Comparison of ENCODE assay signal across 36 cellular contexts in the genomic region with DNA sequence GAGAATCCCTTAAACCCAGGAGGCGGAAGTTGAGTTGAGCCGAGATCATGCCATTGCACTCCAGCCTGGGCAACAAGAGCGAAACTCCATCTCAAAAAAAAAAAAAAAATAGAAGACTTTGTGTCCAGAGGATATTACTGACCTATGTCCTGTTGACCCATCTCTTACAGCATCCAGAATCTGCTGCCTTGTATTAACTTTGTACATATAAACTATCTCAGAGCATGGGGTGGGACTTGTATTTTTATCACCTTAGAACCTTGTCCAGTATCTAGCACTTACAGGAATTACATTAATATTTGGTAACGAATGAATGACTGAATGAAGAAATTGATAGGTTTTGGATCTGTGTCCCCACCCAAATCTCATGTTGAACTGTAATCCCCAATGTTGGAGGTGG.
"Had no signal": no experiment of that assay in that cellular context is flagged by ENCODE, and none has a peak within 500 bp of the region (broad histone marks: within the 10 kb centered on the region; RNA-seq: fewer than 3 reads in every experiment).

No MANE protein-coding gene starts in this region.

- H3K4me1 Mint-ChIP-seq: activated B cell treated with CpG ODN at 0.5 μM for 24 hours had no signal

- ATAC-seq: activated naive CD8-positive, alpha-beta T cell treated with anti-CD3 and anti-CD28 coated beads, Interleukin-2, amount 50 U/mL, for 24 hours; activated T-cell treated with anti-CD3 and anti-CD28 coated beads, Interleukin-2, amount 50 U/mL, for 4 hours; K562; Right ventricle myocardium inferior; SK-N-SH treated with all-trans-retinoic acid at 6 μM for 48 hours; T-cell had no signal

- DNase-seq: activated B cell treated with CpG ODN at 0.5 μM for 24 hours; activated CD4-positive, alpha-beta memory T cell treated with anti-CD3 and anti-CD28 coated beads for 36 hours; activated CD4-positive, alpha-beta T cell treated with anti-CD3 and anti-CD28 coated beads for 4 hours; activated CD4-positive, alpha-beta T cell treated with anti-CD3 and anti-CD28 coated beads, Interleukin-2, amount 50 U/mL, for 1 hour; activated CD4-positive, CD25-positive, alpha-beta regulatory T cell treated with anti-CD3 and anti-CD28 coated beads, Interleukin-2, amount 50 U/mL, for 72 hours; activated CD8-positive, alpha-beta memory T cell treated with anti-CD3 and anti-CD28 coated beads, Interleukin-2, amount 50 U/mL, for 4 hours; activated gamma-delta T cell treated with Interleukin-2 at 50 U/mL for 16 hours; activated naive CD4-positive, alpha-beta T cell treated with anti-CD3 and anti-CD28 coated beads for 36 hours; activated naive CD8-positive, alpha-beta T cell treated with anti-CD3 and anti-CD28 coated beads, Interleukin-2, amount 50 U/mL, for 24 hours; activated T-cell treated with anti-CD3 and anti-CD28 coated beads for 4 hours; activated T-cell treated with anti-CD3 and anti-CD28 coated beads, Interleukin-2, amount 50 U/mL, for 4 hours; anterior cingulate cortex; NCI-H1092 treated with DMSO at 0.1 percent for 48 hours; NCI-H1417; NCI-H146; NCI-H187; NCI-H2029 treated with DMSO at 0.1 percent for 48 hours; NCI-H2107; NCI-H2171; NCI-H510A; NCI-H526; NCI-H748 treated with DMSO at 0.1 percent for 48 hours; NK-92 treated with Interleukin-12 subunit alpha and Interleukin-12 subunit beta, amount 100 ng/mL, for 24 hours; SIG-M5; T-cell; T-helper 2 cell; T-helper 9 cell had no signal

- H2AFZ ChIP-seq: PC-9 had no signal

- H3K4me2 ChIP-seq: PC-9 had no signal

- H3K4me3 Mint-ChIP-seq: activated B cell treated with CpG ODN at 0.5 μM for 24 hours; activated CD4-positive, alpha-beta memory T cell treated with anti-CD3 and anti-CD28 coated beads for 36 hours; activated naive CD4-positive, alpha-beta T cell treated with anti-CD3 and anti-CD28 coated beads for 36 hours; activated naive CD8-positive, alpha-beta T cell; activated naive CD8-positive, alpha-beta T cell treated with anti-CD3 and anti-CD28 coated beads, Interleukin-2, amount 50 U/mL, for 24 hours; activated T-cell treated with anti-CD3 and anti-CD28 coated beads, Interleukin-2, amount 50 U/mL, for 4 hours; activated T-helper 1 cell treated with anti-CD3 and anti-CD28 coated beads, Interleukin-12 subunit alpha, Interleukin-12 subunit beta, Interleukin-2, Interleukin-4 antibody, amounts not matched to agents 30 ng/mL and 10 ng/mL and 1 ng/mL, durations not matched to agents 14 hours and 24 hours and 36 hours; brain; T-cell had no signal

- H3K4me3 ChIP-seq: K562, PC-9 had no signal

- H3K27ac ChIP-seq: PC-9, RWPE1, VCaP had no signal

- H3K27me3 Mint-ChIP-seq: activated B cell treated with CpG ODN at 0.5 μM for 24 hours; activated CD4-positive, alpha-beta memory T cell treated with anti-CD3 and anti-CD28 coated beads for 36 hours; activated naive CD8-positive, alpha-beta T cell; activated naive CD8-positive, alpha-beta T cell treated with anti-CD3 and anti-CD28 coated beads, Interleukin-2, amount 50 U/mL, for 24 hours; T-cell had no signal

- H3K36me3 Mint-ChIP-seq: brain had no signal

- H3K9me3 Mint-ChIP-seq: activated B cell treated with CpG ODN at 0.5 μM for 24 hours; activated CD4-positive, alpha-beta memory T cell treated with anti-CD3 and anti-CD28 coated beads for 36 hours; activated naive CD4-positive, alpha-beta T cell treated with anti-CD3 and anti-CD28 coated beads for 36 hours; activated naive CD8-positive, alpha-beta T cell treated with anti-CD3 and anti-CD28 coated beads, Interleukin-2, amount 50 U/mL, for 24 hours; activated T-cell treated with anti-CD3 and anti-CD28 coated beads, Interleukin-2, amount 50 U/mL, for 4 hours; T-cell had no signal

- H3K27ac Mint-ChIP-seq: activated B cell treated with CpG ODN at 0.5 μM for 24 hours; activated CD4-positive, alpha-beta memory T cell treated with anti-CD3 and anti-CD28 coated beads for 36 hours; activated naive CD4-positive, alpha-beta T cell treated with anti-CD3 and anti-CD28 coated beads for 36 hours; activated naive CD8-positive, alpha-beta T cell; activated naive CD8-positive, alpha-beta T cell treated with anti-CD3 and anti-CD28 coated beads, Interleukin-2, amount 50 U/mL, for 24 hours; activated T-helper 1 cell treated with anti-CD3 and anti-CD28 coated beads, Interleukin-12 subunit alpha, Interleukin-12 subunit beta, Interleukin-2, Interleukin-4 antibody, amounts not matched to agents 30 ng/mL and 10 ng/mL and 1 ng/mL, durations not matched to agents 14 hours and 24 hours and 36 hours; T-cell had no signal
